ENCODE assay signal across 1 cellular context in genomic region chr3:64203969-64204632, GRCh38.
TF ChIP-seq lines count a peak whose summit lies in the region.

No MANE protein-coding gene starts in this region.

TF ChIP-seq in H1, 55 proteins besides CTCF, POLR2A, EP300 and RAD21 (continued from another document):
- TF ChIP-seq TAF7 (optimal IDR thresholded peaks at IDR 0.05; ENCODE audit: borderline replicate concordance, low read depth, low read length) (no peak), NRF1 (IDR thresholded peaks at IDR 0.05; ENCODE audit: low read depth, low read length) (no peak), CTBP2 (IDR thresholded peaks at IDR 0.05; ENCODE audit: borderline replicate concordance, insufficient read depth, insufficient read length, low read length) (no peak), CEBPB (IDR thresholded peaks at IDR 0.05; ENCODE audit: low read depth, low read length) (no peak), SIRT6 (IDR thresholded peaks at IDR 0.05; ENCODE audit: low read length) (no peak)
TF ChIP-seq in H1: peak in this region for 0.
